23 cellular contexts compared by ENCODE assay signal in genomic region chr6:158384671-158385110, GRCh38.
DNase-seq lines count a peak whose midpoint lies in the region; ATAC-seq, FAIRE-seq and TF ChIP-seq lines count a peak whose summit lies in the region.
"Had no signal": no experiment of that assay in that cellular context is flagged by ENCODE, and none has a peak within 500 bp of the region (broad histone marks: within the 10 kb centered on the region; RNA-seq: fewer than 3 reads in every experiment).

No MANE protein-coding gene starts in this region.

- no peaks in the 10 kb centered on the region for H3K4me1 Mint-ChIP-seq in astrocyte (ENCODE audit: low read depth, unreplicated experiment)
- peaks cover 11% of the 10 kb centered on the region for H3K4me1 Mint-ChIP-seq in T-helper 2 cell treated with Interferon-gamma antibody and Interleukin-4, amounts not matched to agents 5 μg/mL and 100 μg/mL, for 36 hours (ENCODE audit: low read depth)

- peaks cover 4% of the 10 kb centered on the region for H3K36me3 Mint-ChIP-seq in astrocyte (ENCODE audit: low read depth, unreplicated experiment)
- no peaks in the 10 kb centered on the region for H3K36me3 Mint-ChIP-seq in T-helper 2 cell treated with Interferon-gamma antibody and Interleukin-4, amounts not matched to agents 5 μg/mL and 100 μg/mL, for 36 hours (ENCODE audit: low read depth)
- H3K36me3 Mint-ChIP-seq: CD14-positive monocyte had no signal

- H3K36me3 ChIP-seq in astrocyte (ENCODE audit: insufficient read depth, low read length) (no peaks in the 10 kb centered on the region), skeletal muscle tissue (ENCODE audit: control insufficient read depth in 3 of 3, insufficient read depth in 3 of 3, low read length in 3 of 3) (no peaks in the 10 kb centered on the region)

- H3K4me2 ChIP-seq in astrocyte (ENCODE audit: low read length) = no peak overlapping the region
- H3K4me2 ChIP-seq: KMS-11 had no signal

- FAIRE-seq in astrocyte (lab: Jason Lieb, UNC) = no peak
- FAIRE-seq: H54, RCC 7860 had no signal

- H2AFZ ChIP-seq in astrocyte (ENCODE audit: low read depth, low read length) = no peak overlapping the region

- no peak for TF ChIP-seq CTCF in astrocyte (IDR thresholded peaks at IDR 0.05; ENCODE audit: insufficient read depth, low read depth, low read length)

- no peaks in the 10 kb centered on the region for H3K4me1 ChIP-seq in astrocyte (ENCODE audit: insufficient read depth, low read length)
- H3K4me1 ChIP-seq in skeletal muscle tissue (ENCODE audit: control insufficient read depth in 3 of 3, insufficient read depth in 3 of 3, low read length in 3 of 3) = peaks cover 3 to 13% (median 4%) of the 10 kb centered on the region in 3 donors

- H3K27ac Mint-ChIP-seq in astrocyte (ENCODE audit: unreplicated experiment) = no peak overlapping the region
- H3K27ac Mint-ChIP-seq in T-helper 2 cell treated with Interferon-gamma antibody and Interleukin-4, amounts not matched to agents 5 μg/mL and 100 μg/mL, for 36 hours = no peak overlapping the region
- H3K27ac Mint-ChIP-seq: CD14-positive monocyte had no signal

- H3K9me3 ChIP-seq in astrocyte (ENCODE audit: insufficient read depth, low read depth, low read length) (no peaks in the 10 kb centered on the region), skeletal muscle tissue (ENCODE audit: control insufficient read depth in 3 of 3, low read length in 3 of 3) (no peaks in the 10 kb centered on the region)

- DNase-seq in M059J (ENCODE audit: low read depth) (peak; percentile 81), astrocyte (ENCODE audit: low read depth) (peak; percentile 72), myocyte (ENCODE audit: low read depth) (peak; percentile 98), NK-92 (lab: John Stamatoyannopoulos, UW; ENCODE audit: unreplicated experiment) (no peak)
- no peak for DNase-seq in T-helper 2 cell treated with Interferon-gamma antibody and Interleukin-4, amounts not matched to agents 5 μg/mL and 100 μg/mL, for 36 hours (ENCODE audit: low spot score)
- DNase-seq in activated T-cell treated with anti-CD3 and anti-CD28 coated beads, Interleukin-2, amount 50 U/mL, for 1 hour = no peak
- DNase-seq: DMS 273 treated with DMSO at 0.1 percent for 48 hours; DND-41; MM.1S; NCI-H1092 treated with DMSO at 0.1 percent for 48 hours; NCI-H146; NCI-H2029 treated with DMSO at 0.1 percent for 48 hours; NCI-H2171; NCI-H446 treated with DMSO at 0.1 percent for 48 hours; NCI-H69; NK-92 treated with Interleukin-12 subunit alpha and Interleukin-12 subunit beta, amount 100 ng/mL, for 24 hours had no signal

- H3K27me3 ChIP-seq in astrocyte (ENCODE audit: insufficient read depth, low read length) = no peaks in the 10 kb centered on the region
- H3K27me3 ChIP-seq in skeletal muscle tissue (ENCODE audit: control insufficient read depth in 3 of 3, insufficient read depth in 3 of 3, low read length in 3 of 3) = no peaks in the 10 kb centered on the region

- H3K4me3 ChIP-seq in astrocyte (ENCODE audit: insufficient read depth, low read depth, low read length) (no peak overlapping the region), skeletal muscle tissue (ENCODE audit: low read length in 3 of 3) (no peak overlapping the region)

- H3K79me2 ChIP-seq in astrocyte (ENCODE audit: insufficient read depth, low read length) = peaks cover 14% of the 10 kb centered on the region

- no peaks in the 10 kb centered on the region for H3K27me3 Mint-ChIP-seq in astrocyte (ENCODE audit: low read depth, unreplicated experiment)
- peaks cover 2% of the 10 kb centered on the region for H3K27me3 Mint-ChIP-seq in T-helper 2 cell treated with Interferon-gamma antibody and Interleukin-4, amounts not matched to agents 5 μg/mL and 100 μg/mL, for 36 hours (ENCODE audit: low read depth)

- no peak for ATAC-seq in HG02678 (IDR thresholded peaks at IDR 0.05; ENCODE audit: unreplicated experiment)
- ATAC-seq: Right ventricle myocardium inferior had no signal

- H3K27ac ChIP-seq in astrocyte (ENCODE audit: low read depth, low read length) = no peak overlapping the region
- peak overlapping the region; percentile 26 for H3K27ac ChIP-seq in skeletal muscle tissue (ENCODE audit: low read depth, low read length)
- H3K27ac ChIP-seq: KMS-11 had no signal

- no peak overlapping the region for H3K4me3 Mint-ChIP-seq in astrocyte (ENCODE audit: unreplicated experiment)
- no peak overlapping the region for H3K4me3 Mint-ChIP-seq in T-helper 2 cell treated with Interferon-gamma antibody and Interleukin-4, amounts not matched to agents 5 μg/mL and 100 μg/mL, for 36 hours
- H3K4me3 Mint-ChIP-seq: CD14-positive monocyte had no signal

- H4K20me1 ChIP-seq in astrocyte (ENCODE audit: insufficient read depth, low read length) = peaks cover 34% of the 10 kb centered on the region

- H3K9ac ChIP-seq in astrocyte (ENCODE audit: low read length) = no peak overlapping the region
- H3K9ac ChIP-seq in skeletal muscle tissue (ENCODE audit: low read depth in 1 of 3, low read length in 3 of 3) = no peak overlapping the region
- H3K9ac ChIP-seq: KMS-11 had no signal

- no peaks in the 10 kb centered on the region for H3K9me3 Mint-ChIP-seq in astrocyte (ENCODE audit: unreplicated experiment)
- H3K9me3 Mint-ChIP-seq in T-helper 2 cell treated with Interferon-gamma antibody and Interleukin-4, amounts not matched to agents 5 μg/mL and 100 μg/mL, for 36 hours = no peaks in the 10 kb centered on the region

Comparison
In these comparisons a context has a peak if more than half of its experiments do, and no peak if none do; other contexts are left out.
1. DNase-seq: peak in M059J (single experiment), astrocyte (single experiment) and myocyte (single experiment); none in T-helper 2 cell treated with Interferon-gamma antibody and Interleukin-4, amounts not matched to agents 5 μg/mL and 100 μg/mL, for 36 hours (single experiment), NK-92 (single experiment) and activated T-cell treated with anti-CD3 and anti-CD28 coated beads, Interleukin-2, amount 50 U/mL, for 1 hour (single experiment).